Comparison of ENCODE assay signal across 28 cellular contexts in the genomic region with DNA sequence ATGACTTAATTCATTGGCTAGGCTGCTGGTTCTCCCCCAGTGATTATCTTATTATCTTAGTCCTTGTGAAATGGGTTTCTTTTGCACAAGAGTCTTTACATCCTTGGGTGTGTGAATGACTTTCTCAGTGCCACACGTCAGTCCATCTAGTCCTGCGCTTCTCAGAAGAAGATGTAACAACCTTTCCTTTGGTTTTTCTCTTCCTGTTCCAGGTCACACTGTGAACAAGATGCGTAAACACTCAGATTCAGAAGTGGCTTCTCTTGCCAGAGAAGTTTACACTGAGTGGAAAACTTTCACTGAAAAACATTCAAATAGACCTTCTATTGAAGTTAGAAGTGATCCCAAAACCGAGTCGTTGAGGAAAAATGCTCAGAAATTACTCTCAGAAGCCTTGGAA.
"Had no signal": no experiment of that assay in that cellular context is flagged by ENCODE, and none has a peak within 500 bp of the region (broad histone marks: within the 10 kb centered on the region; RNA-seq: fewer than 3 reads in every experiment).

No MANE protein-coding gene starts in this region.

- DNase-seq: naive thymus-derived CD4-positive, alpha-beta T cell; occipital lobe; ovary; posterior cingulate gyrus; psoas muscle; right cardiac atrium; right lobe of liver; sigmoid colon; small intestine; stimulated activated CD4-positive, alpha-beta T cell treated with anti-CD3 and anti-CD28 coated beads, Interleukin-15, amount 100 ng/mL, for 24 hours; stimulated activated CD4-positive, alpha-beta T cell treated with anti-CD3 and anti-CD28 coated beads, Interleukin-2, amount 100 ng/mL, for 24 hours; stimulated activated CD4-positive, alpha-beta T cell treated with anti-CD3 and anti-CD28 coated beads, Interleukin-2, amount 100 ng/mL, for 48 hours; stimulated activated CD4-positive, alpha-beta T cell treated with anti-CD3 and anti-CD28 coated beads, Interleukin-4, amount 100 ng/mL, for 24 hours; stimulated activated naive B cell treated with anti-CD40 and anti-IgM and Interleukin-4, amounts not matched to agents 10 μg/mL and 1 μg/mL and 100 μg/mL, for 72 hours; stimulated activated naive CD4-positive, alpha-beta T cell treated with Interleukin-2 at 50 U/mL for 16 hours; stomach; thyroid gland; trophoblast cell had no signal

- H3K27me3 Mint-ChIP-seq: naive thymus-derived CD4-positive, alpha-beta T cell; progenitor cell of endocrine pancreas; stimulated activated naive B cell treated with anti-CD40 and anti-IgM and Interleukin-4, amounts not matched to agents 10 μg/mL and 1 μg/mL and 100 μg/mL, for 72 hours; stimulated activated naive CD8-positive, alpha-beta T cell treated with anti-CD3 and anti-CD28 coated beads, Interleukin-15, Interleukin-2, amounts not matched to agents 100 ng/mL and 50 ng/mL, for 24 hours had no signal

- H3K4me3 Mint-ChIP-seq: naive thymus-derived CD4-positive, alpha-beta T cell; nephron; neural progenitor cell; stimulated activated effector memory CD8-positive, alpha-beta T cell treated with anti-CD3 and anti-CD28 coated beads, Interleukin-12 subunit alpha, Interleukin-12 subunit beta, amount 100 ng/mL, for 72 hours; stimulated activated naive B cell treated with anti-CD40 and anti-IgM and Interleukin-4, amounts not matched to agents 10 μg/mL and 1 μg/mL and 100 μg/mL, for 72 hours; stimulated activated naive CD8-positive, alpha-beta T cell treated with anti-CD3 and anti-CD28 coated beads, Interleukin-15, Interleukin-2, amounts not matched to agents 100 ng/mL and 50 ng/mL, for 24 hours had no signal

- H2AFZ ChIP-seq: neural progenitor cell, parathyroid adenoma had no signal

- H3K27ac ChIP-seq: neural progenitor cell, ovary, parathyroid adenoma, psoas muscle, right lobe of liver, sigmoid colon, stomach, thoracic aorta, thyroid gland, tibial nerve, vagina had no signal

- H3K4me3 ChIP-seq: neural progenitor cell, ovary, psoas muscle, right lobe of liver, sigmoid colon, stomach, thoracic aorta, thyroid gland, tibial nerve, vagina had no signal

- H3K4me1 ChIP-seq: neural progenitor cell, parathyroid adenoma, psoas muscle, right lobe of liver, sigmoid colon, thyroid gland, tibial nerve, vagina had no signal

- ATAC-seq: naive thymus-derived CD4-positive, alpha-beta T cell; psoas muscle; right cardiac atrium; right lobe of liver; stimulated activated effector memory CD8-positive, alpha-beta T cell treated with anti-CD3 and anti-CD28 coated beads, Interleukin-12 subunit alpha, Interleukin-12 subunit beta, amount 100 ng/mL, for 72 hours; stimulated activated naive B cell treated with anti-CD40 and anti-IgM and Interleukin-4, amounts not matched to agents 10 μg/mL and 1 μg/mL and 100 μg/mL, for 72 hours had no signal

- H3K9me3 ChIP-seq: ovary, psoas muscle, right lobe of liver, sigmoid colon, stomach, thoracic aorta, thyroid gland, tibial nerve, vagina had no signal

- H3K79me2 ChIP-seq: parathyroid adenoma had no signal

- H3K27me3 ChIP-seq: neural progenitor cell, ovary, right lobe of liver, sigmoid colon, stomach, thyroid gland, tibial nerve, vagina had no signal

- H3K36me3 ChIP-seq: neural progenitor cell, ovary, thyroid gland had no signal

- H3K4me1 Mint-ChIP-seq: nephron; neural progenitor cell; stimulated activated effector memory CD8-positive, alpha-beta T cell treated with anti-CD3 and anti-CD28 coated beads, Interleukin-12 subunit alpha, Interleukin-12 subunit beta, amount 100 ng/mL, for 72 hours had no signal

- FAIRE-seq: small intestine, urothelium cell line had no signal

- H3K4me2 ChIP-seq: neural progenitor cell had no signal

- H3K9me3 Mint-ChIP-seq: naive thymus-derived CD4-positive, alpha-beta T cell; nephron; neural progenitor cell; stimulated activated effector memory CD8-positive, alpha-beta T cell treated with anti-CD3 and anti-CD28 coated beads, Interleukin-12 subunit alpha, Interleukin-12 subunit beta, amount 100 ng/mL, for 72 hours; stimulated activated naive B cell treated with anti-CD40 and anti-IgM and Interleukin-4, amounts not matched to agents 10 μg/mL and 1 μg/mL and 100 μg/mL, for 72 hours; stimulated activated naive CD8-positive, alpha-beta T cell treated with anti-CD3 and anti-CD28 coated beads, Interleukin-15, Interleukin-2, amounts not matched to agents 100 ng/mL and 50 ng/mL, for 24 hours had no signal

- H3K27ac Mint-ChIP-seq: naive thymus-derived CD4-positive, alpha-beta T cell; nephron; neural progenitor cell; progenitor cell of endocrine pancreas; stimulated activated effector memory CD8-positive, alpha-beta T cell treated with anti-CD3 and anti-CD28 coated beads, Interleukin-12 subunit alpha, Interleukin-12 subunit beta, amount 100 ng/mL, for 72 hours; stimulated activated naive B cell treated with anti-CD40 and anti-IgM and Interleukin-4, amounts not matched to agents 10 μg/mL and 1 μg/mL and 100 μg/mL, for 72 hours; stimulated activated naive CD8-positive, alpha-beta T cell treated with anti-CD3 and anti-CD28 coated beads, Interleukin-15, Interleukin-2, amounts not matched to agents 100 ng/mL and 50 ng/mL, for 24 hours had no signal

- H3K9ac ChIP-seq: neural progenitor cell, parathyroid adenoma had no signal
